8 cellular contexts compared by ENCODE assay signal in the genomic region with DNA sequence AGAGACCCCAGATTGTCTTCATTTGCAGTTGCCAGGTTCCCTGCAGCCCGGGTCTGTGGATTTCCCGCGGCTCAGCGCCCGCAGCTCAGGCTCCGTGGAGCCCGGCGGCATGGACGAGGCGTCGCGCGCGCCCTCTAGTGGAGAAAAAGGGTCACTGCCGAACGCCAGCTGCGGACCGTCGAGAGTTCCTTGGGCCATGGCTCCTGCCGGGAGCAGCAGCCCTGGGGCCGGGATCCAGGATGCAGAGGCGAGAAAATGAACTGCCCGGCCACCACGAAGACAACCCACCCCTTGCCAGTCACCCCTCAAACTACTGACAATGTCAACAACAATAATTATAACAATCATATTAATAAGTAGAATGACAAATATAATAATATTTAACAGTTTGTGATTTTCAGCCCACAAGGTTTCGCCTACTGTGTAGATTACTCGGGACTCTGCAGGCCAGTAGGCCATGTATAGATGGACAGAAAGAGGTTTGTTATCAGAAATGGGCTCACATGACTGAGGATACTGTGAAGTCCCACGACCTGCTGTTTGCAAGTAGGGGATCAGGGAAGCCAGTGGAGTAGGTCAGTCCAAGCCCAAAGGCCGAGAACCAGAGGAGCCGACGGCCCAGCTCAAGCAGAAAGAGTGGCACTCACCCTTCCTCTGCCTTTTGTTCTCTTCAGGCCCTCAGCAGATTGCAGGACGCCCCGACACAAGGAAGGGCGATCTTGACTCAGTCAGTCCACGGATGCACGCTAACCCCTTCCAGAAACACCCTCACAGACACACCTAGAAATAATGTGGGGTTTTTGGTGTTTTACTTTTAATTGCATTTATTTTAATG. TPM values are rescaled to one million over a fixed set of nuclear protein-coding genes. Genes with fewer than 3 reads are reported as not detected.
A peak's percentile ranks its signal among the peaks of the same experiment; 100 is the strongest.
DNase-seq lines count a peak whose midpoint lies in the region; ATAC-seq and TF ChIP-seq lines count a peak whose summit lies in the region.

No MANE protein-coding gene starts in this region.

- ATAC-seq in HG02973 (IDR thresholded peaks at IDR 0.05; ENCODE audit: unreplicated experiment): peak; percentile 62

- H3K9me3 Mint-ChIP-seq in endothelial cell (ENCODE audit: unreplicated experiment): peaks cover 5% of the 10 kb centered on the region

- TF ChIP-seq CTCF in endothelial cell (IDR thresholded peaks at IDR 0.05; ENCODE audit: unreplicated experiment): peak; percentile 98

- DNase-seq in NCI-H1417 (lab: John Stamatoyannopoulos, UW) (peak; percentile 46 to 69 (median 53)), NCI-H1417 treated with DMSO at 0.1 percent for 48 hours (lab: John Stamatoyannopoulos, UW) (no peak), NCI-H82 (lab: John Stamatoyannopoulos, UW) (peak; percentile 58), endothelial cell (ENCODE audit: low spot score) (peak; percentile 91), middle frontal gyrus (ENCODE audit: extremely low spot score, low spot score) (peak; percentile 59)
- DNase-seq in activated CD8-positive, alpha-beta memory T cell treated with anti-CD3 and anti-CD28 coated beads for 48 hours (ENCODE audit: low read depth in 2 of 3, low spot score in 2 of 3): peak; percentile 24 to 66 (median 27)
- DNase-seq in stimulated activated CD8-positive, alpha-beta memory T cell treated with anti-CD3 and anti-CD28 coated beads, Interleukin-2, amount 100 ng/mL, for 1 hour (ENCODE audit: low read depth in 2 of 2): peak; percentile 22 to 33

- H3K4me3 Mint-ChIP-seq in endothelial cell (ENCODE audit: unreplicated experiment): no peak overlapping the region

- H3K4me1 Mint-ChIP-seq in endothelial cell (ENCODE audit: unreplicated experiment): no peaks in the 10 kb centered on the region

- peaks cover 8% of the 10 kb centered on the region for H3K27me3 Mint-ChIP-seq in endothelial cell (ENCODE audit: unreplicated experiment)

- H3K36me3 Mint-ChIP-seq in endothelial cell (ENCODE audit: low read depth, unreplicated experiment): no peaks in the 10 kb centered on the region

- no peak overlapping the region for H3K27ac Mint-ChIP-seq in endothelial cell (ENCODE audit: unreplicated experiment)

RNA-seq across cellular contexts. Expression of a gene that starts 43.1 kb away (rescaled TPM):
- 76.7 TPM for total RNA-seq in endothelial cell (ENCODE audit: unreplicated experiment)
